In genomic region chr5:109695005-109695926, GRCh38 we compare ENCODE assay signal across 9 cellular contexts. TPM values are rescaled to one million over a fixed set of nuclear protein-coding genes. Genes with fewer than 3 reads are reported as not detected.
A peak's percentile ranks its signal among the peaks of the same experiment; 100 is the strongest.
DNase-seq lines count a peak whose midpoint lies in the region; ATAC-seq, FAIRE-seq and TF ChIP-seq lines count a peak whose summit lies in the region.
"Had no signal": no experiment of that assay in that cellular context is flagged by ENCODE, and none has a peak within 500 bp of the region (broad histone marks: within the 10 kb centered on the region; RNA-seq: fewer than 3 reads in every experiment).

No MANE protein-coding gene starts in this region.

- no peak overlapping the region for H3K27ac ChIP-seq in breast epithelium
- 0 out of 3 replicates have a peak overlapping the region, but pooled peaks have one; percentile 17 for H3K27ac ChIP-seq in K562 (ENCODE audit: extremely low read depth, low read depth, low read length)
- H3K27ac ChIP-seq in substantia nigra (ENCODE audit: low read depth, low read length, poor library complexity, severe bottlenecking), result peak overlapping the region; percentile 19
- H3K27ac ChIP-seq: VCaP had no signal

- 0 out of 4 replicates have a peak overlapping the region, but pooled peaks of 1 of the 2 experiments have one; percentile 0 for H3K9ac ChIP-seq in K562 (ENCODE audit: insufficient read depth in 1 of 2, low read depth in 2 of 2, low read length in 2 of 2)

- DNase-seq in MCF 10A (ENCODE audit: unreplicated experiment) (no peak), breast epithelium (ENCODE audit: low spot score in 2 of 2) (no peak), K562 (ENCODE audit: extremely low read depth in 1 of 4, low spot score in 3 of 4) (peak in 2 of 4 experiments; percentile 11 to 15), substantia nigra (lab: John Stamatoyannopoulos, UW) (no peak), NCI-H510A (lab: John Stamatoyannopoulos, UW) (no peak), NCI-H146 treated with DMSO at 0.1 percent for 48 hours (lab: John Stamatoyannopoulos, UW; ENCODE audit: unreplicated experiment) (no peak), left lobe of liver (ENCODE audit: low spot score) (no peak)

- H3K4me1 ChIP-seq in breast epithelium, result peaks cover 0 to 7% of the 10 kb centered on the region in 2 donors
- H3K4me1 ChIP-seq in K562 (replicated peaks in 1 of 2; ENCODE audit: control insufficient read depth in 2 of 2, insufficient read depth in 2 of 2, low read length in 2 of 2), result peaks cover 17 to 36% of the 10 kb centered on the region in 2 experiments

- BruUV-seq in MCF 10A (replicated peaks; lab: Mats Ljungman, UMichigan), result no TSS peak
- no TSS peak for BruUV-seq in K562 (replicated peaks; lab: Mats Ljungman, UMichigan)

- CTCF ChIA-PET in MCF 10A (lab: Yijun Ruan, JAX) (interaction anchor here (0.5 to 0.6 kb wide), 4 partner anchors 337 to 719 kb away, joined by 3 to 4 read pairs (median 3); no protein-coding TSS in a partner anchor), K562 (lab: Yijun Ruan, JAX; ENCODE audit: low intra/inter-chr PET ratio) (interaction anchor here (0.6 kb wide), 1 partner anchor 979 kb away, joined by 3 read pairs; no protein-coding TSS in a partner anchor)

- H3K36me3 Mint-ChIP-seq in MCF 10A (ENCODE audit: insufficient read depth, unreplicated experiment), result peaks cover 5% of the 10 kb centered on the region

- POLR2A ChIA-PET in MCF 10A (lab: Yijun Ruan, JAX), result interaction anchor here (0.7 to 1.1 kb wide), 3 partner anchors 9 to 329 kb away, joined by 3 to 4 read pairs (median 3); no protein-coding TSS in a partner anchor
- POLR2A ChIA-PET in K562 (lab: Yijun Ruan, JAX), result interaction anchor here (0.7 to 1.5 kb wide), 3 partner anchors 9 to 16 kb away, joined by 3 to 11 read pairs (median 4); no protein-coding TSS in a partner anchor

- TF ChIP-seq CTCF in MCF 10A (IDR thresholded peaks at IDR 0.05; ENCODE audit: unreplicated experiment) (no peak), breast epithelium (IDR thresholded peaks at IDR 0.05) (no peak), K562 (IDR thresholded peaks at IDR 0.05 in 2 of 3, conservative IDR thresholded peaks at IDR 0.05 in 1 of 3; ENCODE audit: insufficient read depth in 2 of 3, low read depth in 1 of 3, low read length in 3 of 3) (no peak)

- no peak for TF ChIP-seq EP300 in K562 (IDR thresholded peaks at IDR 0.05; ENCODE audit: low read length)

- intact Hi-C loops in MCF 10A (cut with micrococcal nuclease) (loop anchor here (10.0 kb wide), 1 partner anchor 720 kb away; no protein-coding TSS in a partner anchor), breast epithelium (cut with DNase I; ENCODE audit: low total_unique reads) (no loop called here), K562 (cut with micrococcal nuclease) (loop anchor here (10.0 kb wide), 1 partner anchor 260 kb away; no protein-coding TSS in a partner anchor)

- in situ Hi-C loops in K562 (cut with MboI), result no loop called here

- 0 out of 2 replicates have a peak overlapping the region, but pooled peaks have one; percentile 17 for H3K4me2 ChIP-seq in K562 (ENCODE audit: insufficient read depth, low read length)

- H3K9me3 Mint-ChIP-seq in MCF 10A (ENCODE audit: unreplicated experiment), result no peaks in the 10 kb centered on the region

- peaks cover 99% of the 10 kb centered on the region for H3K79me2 ChIP-seq in K562 (ENCODE audit: control insufficient read depth, insufficient read depth, low read length)

- no peaks in the 10 kb centered on the region for H3K27me3 ChIP-seq in breast epithelium
- no peaks in the 10 kb centered on the region for H3K27me3 ChIP-seq in K562 (ENCODE audit: control insufficient read depth in 2 of 2, insufficient read depth in 2 of 2, low read length in 2 of 2)

- 21% methylated on average over 1 of the region's 1 CpG for WGBS in K562 (ENCODE audit: insufficient coverage, low coverage, missing lambda C conversion rate)

- H3K27me3 Mint-ChIP-seq in MCF 10A (ENCODE audit: insufficient read depth, unreplicated experiment), result no peaks in the 10 kb centered on the region

- peak overlapping the region; percentile 47 for H3K4me3 Mint-ChIP-seq in MCF 10A (ENCODE audit: unreplicated experiment)

- TF ChIP-seq RAD21 in K562 (CRISPR knock-in tag; conservative IDR thresholded peaks at IDR 0.05 in 1 of 2, IDR thresholded peaks at IDR 0.05 in 1 of 2), result no peak

- peaks cover 43% of the 10 kb centered on the region for H3K4me1 Mint-ChIP-seq in MCF 10A (ENCODE audit: insufficient read depth, unreplicated experiment)

- ATAC-seq in HG03108 (IDR thresholded peaks at IDR 0.05; ENCODE audit: unreplicated experiment), result peak; percentile 48
- no peak for ATAC-seq in K562
- ATAC-seq in left lobe of liver, result no peak

- H2AFZ ChIP-seq in K562 (ENCODE audit: low read depth, low read length), result no peak overlapping the region

- H3K9me1 ChIP-seq in K562 (ENCODE audit: control insufficient read depth, insufficient read depth, low read length), result no peaks in the 10 kb centered on the region

- FAIRE-seq in K562 (lab: Jason Lieb, UNC), result peak; percentile 64

- no peaks in the 10 kb centered on the region for H3K36me3 ChIP-seq in breast epithelium
- no peaks in the 10 kb centered on the region; the same call in 1 of the 3 replicates for H3K36me3 ChIP-seq in K562 (ENCODE audit: control insufficient read depth, insufficient read depth, low read length)

- peaks cover 13% of the 10 kb centered on the region; the same call in 1 of the 2 replicates for H4K20me1 ChIP-seq in K562 (replicated peaks; ENCODE audit: control insufficient read depth, insufficient read depth, low read length)

- no peak for TF ChIP-seq POLR2A in breast epithelium (IDR thresholded peaks at IDR 0.05)
- no peak for TF ChIP-seq POLR2A in K562 (conservative IDR thresholded peaks at IDR 0.05)

- H3K27ac Mint-ChIP-seq in MCF 10A (ENCODE audit: low read depth, unreplicated experiment), result peak overlapping the region; percentile 82

- no peak overlapping the region for H3K4me3 ChIP-seq in breast epithelium
- no peak overlapping the region for H3K4me3 ChIP-seq in K562

- H3K9me3 ChIP-seq in breast epithelium (no peaks in the 10 kb centered on the region), K562 (replicated peaks; ENCODE audit: control insufficient read depth, insufficient read depth, low read depth, low read length) (no peaks in the 10 kb centered on the region)

TF ChIP-seq in K562, 482 proteins besides CTCF, POLR2A, EP300 and RAD21 (continues in another document):
- TF ChIP-seq RB1 (IDR thresholded peaks at IDR 0.05; ENCODE audit: low read depth) (no peak), FOXP1 (CRISPR knock-in tag; IDR thresholded peaks at IDR 0.05) (no peak), MYNN (IDR thresholded peaks at IDR 0.05) (no peak), MYNN (CRISPR knock-in tag; IDR thresholded peaks at IDR 0.05) (no peak), CTCFL (IDR thresholded peaks at IDR 0.05; ENCODE audit: borderline replicate concordance, insufficient read depth, low read depth, low read length, poor library complexity, severe bottlenecking) (no peak), CBFA2T3 (IDR thresholded peaks at IDR 0.05) (peak; percentile 76), TCF3 (CRISPR knock-in tag; IDR thresholded peaks at IDR 0.05) (peak; percentile 67), SMARCC2 (IDR thresholded peaks at IDR 0.05; ENCODE audit: low read depth) (0 out of 2 replicates have a peak, but pooled peaks have one; percentile 19), TBL1XR1 (IDR thresholded peaks at IDR 0.05; ENCODE audit: low read length in 2 of 2) (no peak), JUNB (CRISPR knock-in tag; conservative IDR thresholded peaks at IDR 0.05) (no peak), NCOR1 (IDR thresholded peaks at IDR 0.05) (peak; percentile 49; the same call in 1 of the 2 replicates), HSF4 (CRISPR knock-in tag; IDR thresholded peaks at IDR 0.05; ENCODE audit: borderline replicate concordance) (no peak), MYC (IDR thresholded peaks at IDR 0.05; ENCODE audit: low read depth, low read length) (no peak), MYC (CRISPR knock-in tag; IDR thresholded peaks at IDR 0.05; ENCODE audit: borderline replicate concordance, low read depth) (no peak)

RNA-seq across cellular contexts. Expression of gene MAN2A1, which starts 5.5 kb away (rescaled TPM):
- 44.1 and 55.8 TPM in 2 replicates for total RNA-seq in MCF 10A (2022)
- 10 to 100 TPM; 57.9 to 68.6 (median 63.3) TPM for total RNA-seq in breast epithelium
- 49.3 and 133 TPM in 2 replicates for total RNA-seq in K562 (2011; cell fraction: chromatin; rRNA removed; ENCODE audit: low replicate concordance)
- 34.5 and 44.9 TPM in 2 replicates for total RNA-seq in K562 (2011; cell fraction: nucleolus; rRNA removed)
- total RNA-seq in K562 (2011; cell fraction: nucleoplasm; rRNA removed), result 56.6 and 71.8 TPM in 2 replicates
- 18.7 and 20.9 TPM in 2 replicates for total RNA-seq in K562 (2014; rRNA removed)
- total RNA-seq in K562 (2014; rRNA removed; fragmentation: Illumina TruSeq; extraction: Trizol), result 32.0 and 33.4 TPM in 2 replicates
- total RNA-seq in K562 (2015; rRNA removed; fragmentation: Illumina TruSeq; extraction: Trizol), result 28.9 and 29.0 TPM in 2 replicates
- 25.8 and 25.9 TPM in 2 replicates for total RNA-seq in K562 (2021)
- 26.0 and 31.4 TPM in 2 replicates for polyA plus RNA-seq in K562 (2011; rRNA removed)
- polyA plus RNA-seq in K562 (2011; cell fraction: cytosol; rRNA removed), result 6.3 and 9.5 TPM in 2 replicates
- 34.5 and 43.8 TPM in 2 replicates for polyA plus RNA-seq in K562 (2011; cell fraction: nucleus; rRNA removed)
- polyA plus RNA-seq in K562 (2012), result 11.9 and 17.3 TPM in 2 replicates
- 15.4 and 19.8 TPM in 2 replicates for polyA plus RNA-seq in K562 (2014; fragmentation: Illumina TruSeq; extraction: Trizol)
- 1 to 10 TPM; 5.2 to 8.2 TPM for polyA plus RNA-seq in K562 (2014; fragmentation: Nextera tagmentation; extraction: Ambion mirVana)
- 10.9 and 15.1 TPM in 2 replicates for polyA plus RNA-seq in K562 (2014; rRNA removed)
- 76.8 and 82.8 TPM in 2 replicates for polyA minus RNA-seq in K562 (2011; rRNA and poly(A)+ RNA removed)
- 20.2 and 32.8 TPM in 2 replicates for polyA minus RNA-seq in K562 (2011; cell fraction: cytosol; rRNA and poly(A)+ RNA removed)
- polyA minus RNA-seq in K562 (2011; cell fraction: nucleus; rRNA and poly(A)+ RNA removed), result 87.9 and 133 TPM in 2 replicates
- total RNA-seq in left lobe of liver, result 59.9 TPM

Comparison
In these comparisons a context has a peak if more than half of its experiments do, and no peak if none do; other contexts are left out.
1. H3K27ac ChIP-seq: peak in K562 (single experiment) and substantia nigra (single experiment); none in breast epithelium (0 of 2).